In the genomic region with DNA sequence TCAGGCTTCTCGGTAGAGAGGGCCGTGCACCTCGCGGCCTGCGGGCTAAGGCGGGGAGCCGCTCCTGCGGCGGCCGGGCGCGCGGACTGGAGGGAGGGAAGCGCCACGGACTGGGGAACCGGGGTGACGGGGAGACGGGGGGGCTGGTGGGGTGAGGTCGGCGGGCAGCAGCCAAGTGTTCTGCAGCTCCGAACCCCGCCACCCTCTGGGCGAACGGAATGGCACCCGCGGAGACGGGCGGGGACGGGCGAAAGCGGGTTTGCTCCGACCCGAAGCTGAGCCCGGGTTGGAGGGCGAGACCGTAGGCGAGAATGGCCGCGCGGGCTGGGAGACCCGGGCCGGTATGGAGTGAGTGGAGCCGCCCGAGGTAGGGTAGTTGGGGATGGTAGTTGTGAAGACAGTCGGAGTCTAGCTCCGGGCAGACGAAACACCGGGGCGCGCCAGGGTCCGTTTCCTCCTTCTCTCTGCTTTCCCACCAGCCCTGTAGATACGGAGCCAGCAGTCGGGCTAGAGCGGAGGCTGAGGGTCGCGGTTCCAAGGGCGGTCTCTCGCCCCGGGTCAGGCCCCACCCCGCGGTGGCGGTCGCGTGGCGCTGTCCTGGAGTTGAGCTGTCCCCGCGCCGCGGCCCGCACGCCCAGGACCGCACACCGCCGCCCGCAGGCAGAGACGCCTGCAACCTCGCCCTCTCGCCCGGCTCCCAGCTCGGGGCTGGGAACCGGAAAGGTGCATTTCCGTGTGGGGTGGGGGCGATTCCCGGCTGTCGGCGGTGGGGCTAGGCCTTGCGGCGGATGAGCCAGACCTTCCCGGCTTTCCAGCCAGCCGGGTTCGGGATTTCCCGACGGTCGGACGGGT, we compare ENCODE assay signal across 10 cellular contexts.
A peak's percentile ranks its signal among the peaks of the same experiment; 100 is the strongest.
DNase-seq lines count a peak whose midpoint lies in the region; ATAC-seq, FAIRE-seq and TF ChIP-seq lines count a peak whose summit lies in the region.
"Had no signal": no experiment of that assay in that cellular context is flagged by ENCODE, and none has a peak within 500 bp of the region (broad histone marks: within the 10 kb centered on the region; RNA-seq: fewer than 3 reads in every experiment).

No MANE protein-coding gene starts in this region.

- H3K4me1 ChIP-seq in SK-N-SH (ENCODE audit: control insufficient read depth in 1 of 2, insufficient read depth in 2 of 2, low read depth in 1 of 2, low read length in 1 of 2), result peaks cover 14% of the 10 kb centered on the region in 2 experiments
- H3K4me1 ChIP-seq in prostate gland (replicated peaks), result peaks cover 3% of the 10 kb centered on the region
- peaks cover 0 to 7% of the 10 kb centered on the region in 2 donors for H3K4me1 ChIP-seq in kidney (ENCODE audit: control insufficient read depth in 1 of 2, insufficient read depth in 1 of 2, low read depth in 1 of 2, low read length in 2 of 2)

- TF ChIP-seq CTCF in SK-N-SH (IDR thresholded peaks at IDR 0.05) (no peak), fibroblast of the aortic adventitia (IDR thresholded peaks at IDR 0.05; ENCODE audit: insufficient read depth, low read length) (no peak), prostate gland (IDR thresholded peaks at IDR 0.05) (peak in 1 of 4 experiments; percentile 3), kidney (IDR thresholded peaks at IDR 0.05; ENCODE audit: borderline replicate concordance, extremely low read depth, insufficient read depth) (no peak)
- TF ChIP-seq CTCF in CD4-positive, alpha-beta T cell (IDR thresholded peaks at IDR 0.05), result no peak

- no peaks in the 10 kb centered on the region for H3K4me1 Mint-ChIP-seq in CD4-positive, alpha-beta T cell (ENCODE audit: low read depth)

- no peak for TF ChIP-seq EP300 in SK-N-SH (IDR thresholded peaks at IDR 0.05; ENCODE audit: borderline replicate concordance in 1 of 2, low read depth in 1 of 2, low read length in 1 of 2)

- no peak overlapping the region for H3K27ac Mint-ChIP-seq in CD4-positive, alpha-beta T cell
- H3K27ac Mint-ChIP-seq: activated naive CD4-positive, alpha-beta T cell treated with anti-CD3 and anti-CD28 coated beads, Interleukin-2, amount 50 U/mL, for 72 hours had no signal

- no peak for TF ChIP-seq POLR2A in prostate gland (IDR thresholded peaks at IDR 0.05)

- CTCF ChIA-PET in SK-N-SH (lab: Yijun Ruan, JAX), result interaction anchor here (0.6 to 3.8 kb wide), 22 partner anchors 9 to 326 kb away, joined by 3 to 26 read pairs (median 4); no protein-coding TSS in a partner anchor
- CTCF ChIA-PET in CD4-positive, alpha-beta T cell (lab: Charles Lee), result no interaction called here

- peaks cover 83% of the 10 kb centered on the region for H3K27me3 Mint-ChIP-seq in CD4-positive, alpha-beta T cell

- POLR2A ChIA-PET in SK-N-SH (lab: Yijun Ruan, JAX), result interaction anchor here (0.7 to 2.5 kb wide), 5 partner anchors 9 to 188 kb away, joined by 3 to 11 read pairs (median 3); no protein-coding TSS in a partner anchor
- POLR2A ChIA-PET in CD4-positive, alpha-beta T cell (lab: Charles Lee), result no interaction called here

- H3K9ac ChIP-seq in SK-N-SH, result peak overlapping the region; percentile 47
- no peak overlapping the region for H3K9ac ChIP-seq in kidney (ENCODE audit: low read length in 2 of 2)

- H3K27ac ChIP-seq in SK-N-SH (ENCODE audit: low read depth in 2 of 2, low read length in 1 of 2) (no peak overlapping the region; a peak in 1 of 4 replicates), prostate gland (peak overlapping the region; percentile 39 to 50), kidney (ENCODE audit: low read depth in 2 of 2, low read length in 2 of 2) (no peak overlapping the region)
- no peak overlapping the region for H3K27ac ChIP-seq in CD4-positive, alpha-beta T cell (ENCODE audit: low read depth, low read length)

- TF ChIP-seq RAD21 in SK-N-SH (IDR thresholded peaks at IDR 0.05; ENCODE audit: low read length), result no peak

- no peaks in the 10 kb centered on the region for H3K9me3 Mint-ChIP-seq in CD4-positive, alpha-beta T cell
- H3K9me3 Mint-ChIP-seq: activated naive CD4-positive, alpha-beta T cell treated with anti-CD3 and anti-CD28 coated beads, Interleukin-2, amount 50 U/mL, for 72 hours had no signal

- H3K9me3 ChIP-seq in SK-N-SH (no peaks in the 10 kb centered on the region), prostate gland (no peaks in the 10 kb centered on the region), kidney (ENCODE audit: control insufficient read depth in 1 of 2, low read length in 2 of 2) (no peaks in the 10 kb centered on the region)
- H3K9me3 ChIP-seq in CD4-positive, alpha-beta T cell (ENCODE audit: control insufficient read depth, low read length), result no peaks in the 10 kb centered on the region

- peak; percentile 58 for DNase-seq in activated CD8-positive, alpha-beta memory T cell treated with anti-CD3 and anti-CD28 coated beads for 24 hours
- no peak for DNase-seq in activated CD8-positive, alpha-beta memory T cell treated with anti-CD3 and anti-CD28 coated beads, Interleukin-2, amount 50 U/mL, for 4 hours
- DNase-seq in SK-N-SH (peak; percentile 89), fibroblast of the aortic adventitia (ENCODE audit: low read depth) (no peak), prostate gland (ENCODE audit: low spot score) (no peak), kidney (no peak), NCI-H1436 (lab: John Stamatoyannopoulos, UW) (no peak)
- no peak for DNase-seq in CD4-positive, alpha-beta T cell

- no peak for FAIRE-seq in kidney (lab: Jason Lieb, UNC)
- FAIRE-seq: GM18507 had no signal

- no peaks in the 10 kb centered on the region for H3K36me3 ChIP-seq in SK-N-SH (replicated peaks in 1 of 2; ENCODE audit: control insufficient read depth in 1 of 2, insufficient read depth in 2 of 2, low read length in 1 of 2)
- no peaks in the 10 kb centered on the region for H3K36me3 ChIP-seq in prostate gland
- no peaks in the 10 kb centered on the region for H3K36me3 ChIP-seq in kidney (ENCODE audit: control insufficient read depth in 1 of 2, insufficient read depth in 2 of 2, low read length in 2 of 2)

- H3F3A ChIP-seq in SK-N-SH (replicated peaks; ENCODE audit: insufficient read depth), result peaks cover 25% of the 10 kb centered on the region

- H3K27me3 ChIP-seq in SK-N-SH (ENCODE audit: insufficient read depth) (no peaks in the 10 kb centered on the region), prostate gland (replicated peaks; ENCODE audit: insufficient read depth) (no peaks in the 10 kb centered on the region)
- peaks cover 76% of the 10 kb centered on the region for H3K27me3 ChIP-seq in CD4-positive, alpha-beta T cell (ENCODE audit: control insufficient read depth, insufficient read depth, low read length)

- intact Hi-C loops in prostate gland (cut with DNase I) (loop anchor here (5.0 to 10.0 kb wide), 2 partner anchors 288 to 325 kb away; no protein-coding TSS in a partner anchor), kidney (cut with DNase I) (no loop called here)
- intact Hi-C loops in CD4-positive, alpha-beta T cell (cut with DNase I, micrococcal nuclease), result no loop called here

- no peak for ATAC-seq in CD4-positive, alpha-beta T cell (ENCODE audit: poor library complexity)

- no peaks in the 10 kb centered on the region for H3K79me2 ChIP-seq in SK-N-SH (ENCODE audit: insufficient read depth)

- no peaks in the 10 kb centered on the region for H3K9me2 ChIP-seq in SK-N-SH

- H3K4me2 ChIP-seq in SK-N-SH, result peak overlapping the region; percentile 76

- no peaks in the 10 kb centered on the region for H4K20me1 ChIP-seq in SK-N-SH (ENCODE audit: insufficient read depth)

- H3K4me3 Mint-ChIP-seq in CD4-positive, alpha-beta T cell, result no peak overlapping the region

- no peaks in the 10 kb centered on the region for H3K36me3 Mint-ChIP-seq in CD4-positive, alpha-beta T cell (ENCODE audit: low read depth)

- H2AFZ ChIP-seq in SK-N-SH (ENCODE audit: low read depth), result peak overlapping the region; percentile 65

- 14% methylated on average over 46 of the region's 95 CpGs for WGBS in SK-N-SH (ENCODE audit: low lambda C conversion rate)
- under 1% methylated on average over 75 of the region's 95 CpGs for WGBS in prostate gland

- H3K4me3 ChIP-seq in SK-N-SH (ENCODE audit: low read depth in 2 of 2, low read length in 1 of 2) (peak overlapping the region; percentile 54 to 62), fibroblast of the aortic adventitia (ENCODE audit: low read depth, low read length) (peak overlapping the region; percentile 57), prostate gland (peak overlapping the region; percentile 28 to 41), kidney (ENCODE audit: low read length in 2 of 2) (peak overlapping the region in 1 of 2 donors; percentile 22)

TF ChIP-seq in SK-N-SH, 30 proteins besides CTCF, POLR2A, EP300 and RAD21 (continues in another document):
- TF ChIP-seq, protein P1, sequence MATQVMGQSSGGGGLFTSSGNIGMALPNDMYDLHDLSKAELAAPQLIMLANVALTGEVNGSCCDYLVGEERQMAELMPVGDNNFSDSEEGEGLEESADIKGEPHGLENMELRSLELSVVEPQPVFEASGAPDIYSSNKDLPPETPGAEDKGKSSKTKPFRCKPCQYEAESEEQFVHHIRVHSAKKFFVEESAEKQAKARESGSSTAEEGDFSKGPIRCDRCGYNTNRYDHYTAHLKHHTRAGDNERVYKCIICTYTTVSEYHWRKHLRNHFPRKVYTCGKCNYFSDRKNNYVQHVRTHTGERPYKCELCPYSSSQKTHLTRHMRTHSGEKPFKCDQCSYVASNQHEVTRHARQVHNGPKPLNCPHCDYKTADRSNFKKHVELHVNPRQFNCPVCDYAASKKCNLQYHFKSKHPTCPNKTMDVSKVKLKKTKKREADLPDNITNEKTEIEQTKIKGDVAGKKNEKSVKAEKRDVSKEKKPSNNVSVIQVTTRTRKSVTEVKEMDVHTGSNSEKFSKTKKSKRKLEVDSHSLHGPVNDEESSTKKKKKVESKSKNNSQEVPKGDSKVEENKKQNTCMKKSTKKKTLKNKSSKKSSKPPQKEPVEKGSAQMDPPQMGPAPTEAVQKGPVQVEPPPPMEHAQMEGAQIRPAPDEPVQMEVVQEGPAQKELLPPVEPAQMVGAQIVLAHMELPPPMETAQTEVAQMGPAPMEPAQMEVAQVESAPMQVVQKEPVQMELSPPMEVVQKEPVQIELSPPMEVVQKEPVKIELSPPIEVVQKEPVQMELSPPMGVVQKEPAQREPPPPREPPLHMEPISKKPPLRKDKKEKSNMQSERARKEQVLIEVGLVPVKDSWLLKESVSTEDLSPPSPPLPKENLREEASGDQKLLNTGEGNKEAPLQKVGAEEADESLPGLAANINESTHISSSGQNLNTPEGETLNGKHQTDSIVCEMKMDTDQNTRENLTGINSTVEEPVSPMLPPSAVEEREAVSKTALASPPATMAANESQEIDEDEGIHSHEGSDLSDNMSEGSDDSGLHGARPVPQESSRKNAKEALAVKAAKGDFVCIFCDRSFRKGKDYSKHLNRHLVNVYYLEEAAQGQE (IDR thresholded peaks at IDR 0.05; ENCODE audit: low read depth, low read length), result no peak
- TF ChIP-seq, protein P2, sequence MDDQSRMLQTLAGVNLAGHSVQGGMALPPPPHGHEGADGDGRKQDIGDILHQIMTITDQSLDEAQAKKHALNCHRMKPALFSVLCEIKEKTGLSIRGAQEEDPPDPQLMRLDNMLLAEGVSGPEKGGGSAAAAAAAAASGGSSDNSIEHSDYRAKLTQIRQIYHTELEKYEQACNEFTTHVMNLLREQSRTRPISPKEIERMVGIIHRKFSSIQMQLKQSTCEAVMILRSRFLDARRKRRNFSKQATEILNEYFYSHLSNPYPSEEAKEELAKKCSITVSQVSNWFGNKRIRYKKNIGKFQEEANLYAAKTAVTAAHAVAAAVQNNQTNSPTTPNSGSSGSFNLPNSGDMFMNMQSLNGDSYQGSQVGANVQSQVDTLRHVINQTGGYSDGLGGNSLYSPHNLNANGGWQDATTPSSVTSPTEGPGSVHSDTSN (IDR thresholded peaks at IDR 0.05), result no peak

Comparison
In these comparisons a context has a peak if more than half of its experiments do, and no peak if none do; other contexts are left out.
1. DNase-seq: peak in activated CD8-positive, alpha-beta memory T cell treated with anti-CD3 and anti-CD28 coated beads for 24 hours (single experiment) and SK-N-SH (single experiment); none in activated CD8-positive, alpha-beta memory T cell treated with anti-CD3 and anti-CD28 coated beads, Interleukin-2, amount 50 U/mL, for 4 hours (single experiment), fibroblast of the aortic adventitia (single experiment), prostate gland (single experiment), kidney (single experiment), CD4-positive, alpha-beta T cell (0 of 10) and NCI-H1436 (single experiment).
2. H3K27ac ChIP-seq: peak in prostate gland (2 of 2); none in SK-N-SH (0 of 2), kidney (0 of 2) and CD4-positive, alpha-beta T cell (single experiment).